Comparison of ENCODE assay signal across 29 cellular contexts in genomic region chr2:102660070-102660469, GRCh38. TPM values are rescaled to one million over a fixed set of nuclear protein-coding genes. Genes with fewer than 3 reads are reported as not detected.
DNase-seq lines count a peak whose midpoint lies in the region; ATAC-seq and TF ChIP-seq lines count a peak whose summit lies in the region.
"Had no signal": no experiment of that assay in that cellular context is flagged by ENCODE, and none has a peak within 500 bp of the region (broad histone marks: within the 10 kb centered on the region; RNA-seq: fewer than 3 reads in every experiment).

No MANE protein-coding gene starts in this region.

- DNase-seq in Caco-2 (peak in 1 of 2 experiments; percentile 53), OCI-M1 (lab: John Stamatoyannopoulos, UW) (peak; percentile 94), colonic mucosa (peak; percentile 66), left colon (peak; percentile 39 to 41), NCI-H146 (lab: John Stamatoyannopoulos, UW) (no peak)
- DNase-seq: activated CD4-positive, alpha-beta memory T cell treated with anti-CD3 and anti-CD28 coated beads, Interleukin-2, amount 10 ng/mL, durations not matched to agents 7 days and 5 days; activated CD8-positive, alpha-beta memory T cell treated with anti-CD3 and anti-CD28 coated beads, Interleukin-2, amount 50 U/mL, for 48 hours; activated naive CD4-positive, alpha-beta T cell treated with anti-CD3 and anti-CD28 coated beads for 36 hours; CD4-positive, alpha-beta T cell; H7; immature natural killer cell; IMR-90; mesenchymal stem cell; NCI-H1048; NCI-H187; stomach; uterus had no signal

- intact Hi-C loops in Caco-2 (cut with micrococcal nuclease; ENCODE audit: unreplicated experiment) (loop anchor here (5.0 kb wide), 1 partner anchor 38 kb away; no protein-coding TSS in a partner anchor), colonic mucosa (cut with DNase I) (no loop called here), left colon (cut with DNase I, micrococcal nuclease) (no loop called here)

- H3K27me3 ChIP-seq in Caco-2 (replicated peaks; ENCODE audit: control insufficient read depth, insufficient read depth, low read length) (no peaks in the 10 kb centered on the region), colonic mucosa (no peaks in the 10 kb centered on the region)
- H3K27me3 ChIP-seq: stomach, uterus had no signal

- H3K9me3 ChIP-seq in Caco-2 (no peaks in the 10 kb centered on the region), colonic mucosa (no peaks in the 10 kb centered on the region)
- H3K9me3 ChIP-seq: gastroesophageal sphincter, stomach, uterus had no signal

- H3K4me1 Mint-ChIP-seq in Caco-2 (ENCODE audit: low read depth, unreplicated experiment) = peaks cover 29% of the 10 kb centered on the region
- H3K4me1 Mint-ChIP-seq: brain, immature natural killer cell had no signal

- no peaks in the 10 kb centered on the region for H3K9me3 Mint-ChIP-seq in Caco-2 (ENCODE audit: unreplicated experiment)
- H3K9me3 Mint-ChIP-seq: activated CD4-positive, alpha-beta memory T cell treated with anti-CD3 and anti-CD28 coated beads, Interleukin-2, amount 10 ng/mL, durations not matched to agents 7 days and 5 days; activated naive CD4-positive, alpha-beta T cell treated with anti-CD3 and anti-CD28 coated beads for 36 hours; brain; CD4-positive, alpha-beta T cell; immature natural killer cell; T-helper 1 cell treated with Interleukin-12 subunit alpha and Interleukin-12 subunit beta and Interleukin-4 antibody, amounts not matched to agents 30 μg/mL and 1 μg/mL, for 36 hours had no signal

- H3K9ac ChIP-seq in colonic mucosa (ENCODE audit: low read depth in 2 of 2, low read length in 2 of 2) = peak overlapping the region in 1 of 2 donors; percentile 58

- H3K4me1 ChIP-seq in Caco-2 (peaks cover 50% of the 10 kb centered on the region), colonic mucosa (peaks cover 19% of the 10 kb centered on the region)
- H3K4me1 ChIP-seq: gastroesophageal sphincter, uterus had no signal

- ATAC-seq in left colon (peak; percentile 37), GM21381 (IDR thresholded peaks at IDR 0.05; ENCODE audit: unreplicated experiment) (no peak), GM21737 (IDR thresholded peaks at IDR 0.05; ENCODE audit: unreplicated experiment) (no peak), HG02884 (IDR thresholded peaks at IDR 0.05; ENCODE audit: unreplicated experiment) (no peak)
- ATAC-seq: gastroesophageal sphincter, left lobe of liver, right cardiac atrium had no signal

- CTCF ChIA-PET in Caco-2 (lab: Charles Lee) = interaction anchor here (0.9 kb wide), 1 partner anchor 74 kb away, joined by 4 read pairs; no protein-coding TSS in a partner anchor

- BruUV-seq in Caco-2 (replicated peaks; lab: Mats Ljungman, UMichigan) = no TSS peak

- no peaks in the 10 kb centered on the region for H3K36me3 ChIP-seq in Caco-2 (ENCODE audit: control insufficient read depth, insufficient read depth, low read length)
- H3K36me3 ChIP-seq in colonic mucosa = no peaks in the 10 kb centered on the region
- H3K36me3 ChIP-seq: gastroesophageal sphincter, uterus had no signal

- H3K27ac ChIP-seq in colonic mucosa = peak overlapping the region; percentile 73
- H3K27ac ChIP-seq: gastroesophageal sphincter, SK-N-MC, stomach, uterus had no signal

- POLR2A ChIA-PET in Caco-2 (lab: Charles Lee) = no interaction called here

- no peaks in the 10 kb centered on the region for H3K27me3 Mint-ChIP-seq in Caco-2 (ENCODE audit: insufficient read depth, unreplicated experiment)
- H3K27me3 Mint-ChIP-seq: activated CD4-positive, alpha-beta memory T cell treated with anti-CD3 and anti-CD28 coated beads, Interleukin-2, amount 10 ng/mL, durations not matched to agents 7 days and 5 days; brain; CD4-positive, alpha-beta T cell had no signal

- no peaks in the 10 kb centered on the region for H3K36me3 Mint-ChIP-seq in Caco-2 (ENCODE audit: insufficient read depth, unreplicated experiment)
- H3K36me3 Mint-ChIP-seq: brain, immature natural killer cell had no signal

- H3K4me3 ChIP-seq in Caco-2 (ENCODE audit: low read depth, low read length) (no peak overlapping the region), colonic mucosa (no peak overlapping the region)
- H3K4me3 ChIP-seq: gastroesophageal sphincter, SK-N-MC, stomach, uterus had no signal

- H3K27ac Mint-ChIP-seq in Caco-2 (ENCODE audit: unreplicated experiment) = peak overlapping the region; percentile 79
- H3K27ac Mint-ChIP-seq: activated CD4-positive, alpha-beta memory T cell treated with anti-CD3 and anti-CD28 coated beads, Interleukin-2, amount 10 ng/mL, durations not matched to agents 7 days and 5 days; activated naive CD4-positive, alpha-beta T cell treated with anti-CD3 and anti-CD28 coated beads for 36 hours; brain; CD4-positive, alpha-beta T cell; immature natural killer cell; T-helper 1 cell treated with Interleukin-12 subunit alpha and Interleukin-12 subunit beta and Interleukin-4 antibody, amounts not matched to agents 30 μg/mL and 1 μg/mL, for 36 hours had no signal

- H3K4me3 Mint-ChIP-seq in Caco-2 (ENCODE audit: unreplicated experiment) = peak overlapping the region; percentile 34
- H3K4me3 Mint-ChIP-seq: activated CD4-positive, alpha-beta memory T cell treated with anti-CD3 and anti-CD28 coated beads, Interleukin-2, amount 10 ng/mL, durations not matched to agents 7 days and 5 days; activated naive CD4-positive, alpha-beta T cell treated with anti-CD3 and anti-CD28 coated beads for 36 hours; brain; CD4-positive, alpha-beta T cell; immature natural killer cell; T-helper 1 cell treated with Interleukin-12 subunit alpha and Interleukin-12 subunit beta and Interleukin-4 antibody, amounts not matched to agents 30 μg/mL and 1 μg/mL, for 36 hours had no signal

- TF ChIP-seq CTCF in Caco-2 (IDR thresholded peaks at IDR 0.05; ENCODE audit: insufficient read depth in 1 of 2, low read depth in 1 of 2, low read length in 1 of 2, severe bottlenecking in 1 of 2, unreplicated experiment in 1 of 2) = no peak
- TF ChIP-seq CTCF in colonic mucosa (IDR thresholded peaks at IDR 0.05) = no peak

RNA-seq across cellular contexts. Expression of gene SLC9A2, which starts 40.7 kb away (rescaled TPM):
- total RNA-seq in Caco-2 (2022) (10.5 and 14.4 TPM in 2 replicates), colonic mucosa (10 to 100 TPM; 58.4 to 76.2 TPM), left colon (10 to 100 TPM; 75.2 to 81.1 TPM)
- total RNA-seq: activated CD4-positive, alpha-beta memory T cell treated with anti-CD3 and anti-CD28 coated beads, Interleukin-2, amount 10 ng/mL, durations not matched to agents 7 days and 5 days; CD4-positive, alpha-beta T cell; chondrocyte; endothelial cell of umbilical vein; fibroblast of lung; IMR-90; left lobe of liver had no signal
